Comparison of ENCODE assay signal across 8 cellular contexts in the genomic region with DNA sequence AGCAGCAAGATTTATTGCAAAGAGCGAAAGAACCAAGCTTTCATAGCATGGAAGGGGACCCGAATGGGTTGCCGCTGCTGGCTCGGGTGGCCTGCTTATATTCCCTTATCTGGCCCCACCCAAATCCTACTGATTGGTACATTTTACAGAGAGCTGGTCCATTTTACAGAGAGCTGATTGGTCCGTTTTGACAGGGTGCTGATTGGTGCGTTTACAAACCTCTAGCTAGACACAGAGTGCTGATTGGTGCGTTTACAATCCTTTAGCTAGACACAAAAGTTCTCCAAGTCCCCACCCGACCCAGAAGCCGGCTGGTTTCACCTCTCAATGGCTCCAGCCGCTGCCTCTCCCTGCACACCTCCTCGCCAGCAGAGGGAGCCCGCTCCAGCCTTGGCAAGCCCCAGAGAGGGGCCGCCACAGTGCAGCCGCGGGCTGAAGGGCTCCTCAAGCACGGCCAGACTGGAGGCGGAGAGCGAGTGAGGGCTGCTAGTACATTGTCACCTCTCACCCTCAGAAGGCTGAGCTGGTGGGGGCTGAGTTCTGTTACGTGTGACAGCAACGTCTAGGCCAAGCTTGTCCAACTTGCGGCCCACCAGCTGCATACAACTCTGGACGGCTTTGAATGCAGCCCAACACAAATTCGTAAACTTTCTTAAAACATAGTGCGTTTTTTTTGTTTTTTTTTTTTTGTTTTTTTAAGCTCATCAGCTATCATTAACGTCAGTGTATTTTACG. TPM values are rescaled to one million over a fixed set of nuclear protein-coding genes. Genes with fewer than 3 reads are reported as not detected.
DNase-seq lines count a peak whose midpoint lies in the region; ATAC-seq and TF ChIP-seq lines count a peak whose summit lies in the region.

No MANE protein-coding gene starts in this region.

- intact Hi-C loops in sciatic nerve (cut with DNase I) = loop anchor here (10.0 kb wide), 1 partner anchor 778 kb away; no protein-coding TSS in a partner anchor

- ATAC-seq in GM21423 (IDR thresholded peaks at IDR 0.05; ENCODE audit: unreplicated experiment) (peak; percentile 75), sciatic nerve (peak; percentile 55)

- POLR2A ChIA-PET in AG04450 (lab: Yijun Ruan, JAX) = no interaction called here

- no peaks in the 10 kb centered on the region for H3K36me3 Mint-ChIP-seq in glutamatergic neuron (ENCODE audit: unreplicated experiment)

- no peak overlapping the region for H3K27ac ChIP-seq in AG04450 (ENCODE audit: low read depth, low read length)

- peaks cover 2% of the 10 kb centered on the region for H3K27me3 ChIP-seq in AG04450 (ENCODE audit: control insufficient read depth, insufficient read depth, low read length)

- no peak overlapping the region for H3K27ac Mint-ChIP-seq in glutamatergic neuron (ENCODE audit: unreplicated experiment)

- H3K9me3 Mint-ChIP-seq in glutamatergic neuron (ENCODE audit: unreplicated experiment) = peaks cover 6% of the 10 kb centered on the region

- no peak overlapping the region for H3K4me3 Mint-ChIP-seq in glutamatergic neuron (ENCODE audit: unreplicated experiment)

- TF ChIP-seq CTCF in AG04450 (IDR thresholded peaks at IDR 0.05; ENCODE audit: low read depth, low read length) (0 out of 2 replicates have a peak, but pooled peaks have one; percentile 8), glutamatergic neuron (IDR thresholded peaks at IDR 0.05; ENCODE audit: partially characterized antibody, unreplicated experiment) (no peak)

- CTCF ChIA-PET in AG04450 (lab: Charles Lee) = interaction anchor here (0.6 to 1.1 kb wide), 6 partner anchors 9 to 810 kb away, joined by 3 to 6 read pairs (median 4); a partner anchor contains a TSS

- peaks cover 4% of the 10 kb centered on the region for H3K4me1 Mint-ChIP-seq in glutamatergic neuron (ENCODE audit: low read depth, unreplicated experiment)

- peaks cover 8% of the 10 kb centered on the region for H3K27me3 Mint-ChIP-seq in glutamatergic neuron (ENCODE audit: unreplicated experiment)

- H3K9me3 ChIP-seq in AG04450 (ENCODE audit: control insufficient read depth, insufficient read depth, low read length) = peaks cover 4% of the 10 kb centered on the region; the same call in 1 of the 2 replicates

- DNase-seq in AG04450 (ENCODE audit: low read depth, low spot score) (no peak), NCI-H2227 (lab: John Stamatoyannopoulos, UW; ENCODE audit: unreplicated experiment) (peak; percentile 79), activated T-cell treated with anti-CD3 and anti-CD28 coated beads for 48 hours (ENCODE audit: low read depth) (peak; percentile 62), glutamatergic neuron (peak; percentile 38), sciatic nerve (ENCODE audit: low spot score) (peak; percentile 60), NCI-H226 (no peak), dedifferentiated amniotic fluid mesenchymal stem cell (ENCODE audit: extremely low spot score) (no peak)

- no peak overlapping the region for H3K4me3 ChIP-seq in AG04450 (ENCODE audit: low read depth, low read length)

RNA-seq across cellular contexts. Expression of a gene that starts 8.7 kb away (rescaled TPM):
- polyA plus RNA-seq in AG04450 (2011; rRNA removed) = not detected in 2 replicates
- polyA minus RNA-seq in AG04450 (2011; rRNA and poly(A)+ RNA removed) = not detected in 2 replicates
- total RNA-seq in glutamatergic neuron (ENCODE audit: unreplicated experiment) (not detected), sciatic nerve (not detected)

RNA-seq across cellular contexts. Expression of a gene that starts 24.1 kb away (rescaled TPM):
- 50.2 and 60.8 TPM in 2 replicates for polyA plus RNA-seq in AG04450 (2011; rRNA removed)
- 58.3 and 85.4 TPM in 2 replicates for polyA minus RNA-seq in AG04450 (2011; rRNA and poly(A)+ RNA removed)
- total RNA-seq in glutamatergic neuron (ENCODE audit: unreplicated experiment) (42.6 TPM), sciatic nerve (34.9 TPM)

Comparison
In these comparisons a context has a peak if more than half of its experiments do, and no peak if none do; other contexts are left out.
1. DNase-seq: peak in NCI-H2227 (single experiment), activated T-cell treated with anti-CD3 and anti-CD28 coated beads for 48 hours (single experiment), glutamatergic neuron (single experiment) and sciatic nerve (single experiment); none in AG04450 (single experiment), NCI-H226 (single experiment) and dedifferentiated amniotic fluid mesenchymal stem cell (single experiment).